16 cellular contexts compared by ENCODE assay signal in the genomic region with DNA sequence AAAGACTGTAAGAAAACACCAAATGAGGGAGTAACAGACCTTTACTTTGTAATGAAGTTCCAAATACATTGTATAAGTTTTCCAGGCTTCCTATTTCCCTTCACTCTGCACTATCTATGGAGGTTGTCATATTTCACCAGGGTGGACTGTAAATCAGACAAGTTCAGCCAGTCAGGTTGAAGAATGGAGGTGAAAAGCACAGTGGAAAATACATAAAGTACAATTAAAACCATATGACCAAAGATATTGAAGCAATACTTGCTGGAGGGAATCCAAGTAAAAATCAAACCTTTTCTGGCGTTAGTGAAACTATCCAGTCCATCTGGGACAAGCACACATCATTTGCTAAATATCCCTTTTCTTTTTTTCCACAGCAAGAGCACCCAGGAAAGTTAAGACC. TPM values are rescaled to one million over a fixed set of nuclear protein-coding genes. Genes with fewer than 3 reads are reported as not detected.
A peak's percentile ranks its signal among the peaks of the same experiment; 100 is the strongest.
DNase-seq lines count a peak whose midpoint lies in the region; ATAC-seq and TF ChIP-seq lines count a peak whose summit lies in the region.
"Had no signal": no experiment of that assay in that cellular context is flagged by ENCODE, and none has a peak within 500 bp of the region (broad histone marks: within the 10 kb centered on the region; RNA-seq: fewer than 3 reads in every experiment).

No MANE protein-coding gene starts in this region.

- POLR2A ChIA-PET in HEK293 (lab: Yijun Ruan, JAX): no interaction called here

- H3K9me3 ChIP-seq in HEK293 (ENCODE audit: control insufficient read depth, insufficient read depth, low read depth, low read length): no peaks in the 10 kb centered on the region
- H3K9me3 ChIP-seq in lower lobe of right lung: no peaks in the 10 kb centered on the region
- no peaks in the 10 kb centered on the region for H3K9me3 ChIP-seq in tibial artery
- H3K9me3 ChIP-seq: esophagus squamous epithelium had no signal

- H3K27me3 Mint-ChIP-seq in brain (peaks cover 9% of the 10 kb centered on the region), glutamatergic neuron (ENCODE audit: unreplicated experiment) (peaks cover 5% of the 10 kb centered on the region)

- CTCF ChIA-PET in HEK293 (lab: Yijun Ruan, JAX): no interaction called here

- H3K4me3 ChIP-seq in HEK293 (ENCODE audit: low read depth, low read length): no peak overlapping the region
- peak overlapping the region; percentile 88 for H3K4me3 ChIP-seq in lower lobe of right lung
- peak overlapping the region; percentile 74 to 81 for H3K4me3 ChIP-seq in tibial artery
- H3K4me3 ChIP-seq: cardiac muscle cell had no signal

- DNase-seq in lower lobe of right lung (no peak), tibial artery (no peak), substantia nigra (lab: John Stamatoyannopoulos, UW) (no peak), left lobe of liver (ENCODE audit: low spot score) (no peak), glutamatergic neuron (no peak)
- DNase-seq: activated CD4-positive, alpha-beta T cell treated with anti-CD3 and anti-CD28 coated beads, Interleukin-2, amount 10 ng/mL, durations not matched to agents 7 days and 5 days; CD8-positive, alpha-beta memory T cell; esophagus squamous epithelium; NCI-H2107; stimulated activated CD4-positive, alpha-beta T cell treated with anti-CD3 and anti-CD28 coated beads, Interleukin-1b, Interleukin-23, amount 100 ng/mL, for 48 hours; T-helper 1 cell had no signal

- TF ChIP-seq CTCF in HEK293 (tag by site-specific recombination; IDR thresholded peaks at IDR 0.05) (no peak), brain (conservative IDR thresholded peaks at IDR 0.05) (no peak), lower lobe of right lung (IDR thresholded peaks at IDR 0.05) (no peak), tibial artery (IDR thresholded peaks at IDR 0.05) (no peak), glutamatergic neuron (IDR thresholded peaks at IDR 0.05; ENCODE audit: partially characterized antibody, unreplicated experiment) (no peak)

- H3K4me1 ChIP-seq in HEK293 (ENCODE audit: control insufficient read depth, insufficient read depth, low read length) (peaks cover 14% of the 10 kb centered on the region; the same call in 1 of the 2 replicates), lower lobe of right lung (peaks cover 20% of the 10 kb centered on the region), tibial artery (peaks cover 0 to 67% (median 17%) of the 10 kb centered on the region in 4 donors)

- H3K9me3 Mint-ChIP-seq in brain (peaks cover under 1 to 9% (median 6%) of the 10 kb centered on the region in 5 experiments), glutamatergic neuron (ENCODE audit: unreplicated experiment) (no peaks in the 10 kb centered on the region)
- H3K9me3 Mint-ChIP-seq: CD8-positive, alpha-beta memory T cell; stimulated activated effector memory CD8-positive, alpha-beta T cell treated with anti-CD3 and anti-CD28 coated beads, Interleukin-12 subunit alpha, Interleukin-12 subunit beta, amount 100 ng/mL, for 72 hours had no signal

- H3K36me3 Mint-ChIP-seq in brain (peaks cover 19% of the 10 kb centered on the region), glutamatergic neuron (ENCODE audit: unreplicated experiment) (no peaks in the 10 kb centered on the region)
- H3K36me3 Mint-ChIP-seq: CD8-positive, alpha-beta memory T cell; stimulated activated effector memory CD8-positive, alpha-beta T cell treated with anti-CD3 and anti-CD28 coated beads, Interleukin-12 subunit alpha, Interleukin-12 subunit beta, amount 100 ng/mL, for 72 hours had no signal

- H3K36me3 ChIP-seq in HEK293 (ENCODE audit: control insufficient read depth in 2 of 2, insufficient read depth in 1 of 2, low read length in 2 of 2) (no peaks in the 10 kb centered on the region), lower lobe of right lung (no peaks in the 10 kb centered on the region), tibial artery (peaks cover 0 to 5% (median 5%) of the 10 kb centered on the region in 3 donors)
- H3K36me3 ChIP-seq: cardiac muscle cell, esophagus squamous epithelium had no signal

- intact Hi-C loops in lower lobe of right lung (cut with DNase I): no loop called here
- intact Hi-C loops in tibial artery (cut with DNase I; ENCODE audit: low total_unique reads): no loop called here

- peaks cover 84% of the 10 kb centered on the region for H3K4me1 Mint-ChIP-seq in brain
- peaks cover 5% of the 10 kb centered on the region for H3K4me1 Mint-ChIP-seq in glutamatergic neuron (ENCODE audit: low read depth, unreplicated experiment)

- ATAC-seq in lower lobe of right lung (no peak), left lobe of liver (no peak)
- ATAC-seq: stimulated activated effector memory CD8-positive, alpha-beta T cell treated with anti-CD3 and anti-CD28 coated beads, Interleukin-12 subunit alpha, Interleukin-12 subunit beta, amount 100 ng/mL, for 72 hours had no signal

- H3K27ac ChIP-seq in HEK293 (ENCODE audit: extremely low read depth, low read depth, low read length) (no peak overlapping the region), lower lobe of right lung (no peak overlapping the region), tibial artery (peak overlapping the region; percentile 52 to 91), substantia nigra (ENCODE audit: low read depth, low read length, poor library complexity, severe bottlenecking) (no peak overlapping the region)
- H3K27ac ChIP-seq: cardiac muscle cell, esophagus squamous epithelium, HL-60 had no signal

- H3K27me3 ChIP-seq in lower lobe of right lung (ENCODE audit: low read depth) (no peaks in the 10 kb centered on the region), tibial artery (no peaks in the 10 kb centered on the region)

- H3K27ac Mint-ChIP-seq in brain: peak overlapping the region in 3 of 5 experiments; percentile 92 to 94 (median 94)
- H3K27ac Mint-ChIP-seq in glutamatergic neuron (ENCODE audit: unreplicated experiment): no peak overlapping the region
- H3K27ac Mint-ChIP-seq: activated CD4-positive, alpha-beta T cell treated with anti-CD3 and anti-CD28 coated beads, Interleukin-2, amount 10 ng/mL, durations not matched to agents 7 days and 5 days; CD8-positive, alpha-beta memory T cell; stimulated activated effector memory CD8-positive, alpha-beta T cell treated with anti-CD3 and anti-CD28 coated beads, Interleukin-12 subunit alpha, Interleukin-12 subunit beta, amount 100 ng/mL, for 72 hours had no signal

- H3K4me3 Mint-ChIP-seq in brain (peak overlapping the region; percentile 83 to 96 (median 90)), glutamatergic neuron (ENCODE audit: unreplicated experiment) (no peak overlapping the region)
- H3K4me3 Mint-ChIP-seq: activated CD4-positive, alpha-beta T cell treated with anti-CD3 and anti-CD28 coated beads, Interleukin-2, amount 10 ng/mL, durations not matched to agents 7 days and 5 days; CD8-positive, alpha-beta memory T cell; stimulated activated effector memory CD8-positive, alpha-beta T cell treated with anti-CD3 and anti-CD28 coated beads, Interleukin-12 subunit alpha, Interleukin-12 subunit beta, amount 100 ng/mL, for 72 hours had no signal

TF ChIP-seq in HEK293, 187 proteins besides CTCF, POLR2A, EP300 and RAD21 (continues in another document):
- TF ChIP-seq FEZF1 (tag by site-specific recombination; IDR thresholded peaks at IDR 0.05) (0 out of 2 replicates have a peak, but pooled peaks have one; percentile 33), ZNF658 (tag by site-specific recombination; IDR thresholded peaks at IDR 0.05) (no peak), SP7 (tag by site-specific recombination; IDR thresholded peaks at IDR 0.05) (no peak), SCRT2 (tag by site-specific recombination; IDR thresholded peaks at IDR 0.05) (no peak), SP3 (tag by site-specific recombination; IDR thresholded peaks at IDR 0.05) (no peak), ZNF654 (tag by site-specific recombination; IDR thresholded peaks at IDR 0.05; ENCODE audit: low read depth) (no peak), ZNF792 (tag by site-specific recombination; IDR thresholded peaks at IDR 0.05) (no peak), ZNF529 (tag by site-specific recombination; IDR thresholded peaks at IDR 0.05; ENCODE audit: insufficient replicate concordance) (no peak), ZNF785 (tag by site-specific recombination; IDR thresholded peaks at IDR 0.05) (no peak), ZNF600 (tag by site-specific recombination; IDR thresholded peaks at IDR 0.05) (0 out of 2 replicates have a peak, but pooled peaks have one; percentile 38), ZNF423 (tag by site-specific recombination; IDR thresholded peaks at IDR 0.05) (no peak), ZNF704 (tag by site-specific recombination; IDR thresholded peaks at IDR 0.05) (no peak), ZNF843 (tag by site-specific recombination; IDR thresholded peaks at IDR 0.05) (no peak)
- TF ChIP-seq, protein P1, sequence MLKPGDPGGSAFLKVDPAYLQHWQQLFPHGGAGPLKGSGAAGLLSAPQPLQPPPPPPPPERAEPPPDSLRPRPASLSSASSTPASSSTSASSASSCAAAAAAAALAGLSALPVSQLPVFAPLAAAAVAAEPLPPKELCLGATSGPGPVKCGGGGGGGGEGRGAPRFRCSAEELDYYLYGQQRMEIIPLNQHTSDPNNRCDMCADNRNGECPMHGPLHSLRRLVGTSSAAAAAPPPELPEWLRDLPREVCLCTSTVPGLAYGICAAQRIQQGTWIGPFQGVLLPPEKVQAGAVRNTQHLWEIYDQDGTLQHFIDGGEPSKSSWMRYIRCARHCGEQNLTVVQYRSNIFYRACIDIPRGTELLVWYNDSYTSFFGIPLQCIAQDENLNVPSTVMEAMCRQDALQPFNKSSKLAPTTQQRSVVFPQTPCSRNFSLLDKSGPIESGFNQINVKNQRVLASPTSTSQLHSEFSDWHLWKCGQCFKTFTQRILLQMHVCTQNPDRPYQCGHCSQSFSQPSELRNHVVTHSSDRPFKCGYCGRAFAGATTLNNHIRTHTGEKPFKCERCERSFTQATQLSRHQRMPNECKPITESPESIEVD (tag by site-specific recombination; IDR thresholded peaks at IDR 0.05): peak; percentile 60; the same call in 1 of the 2 replicates

RNA-seq across cellular contexts. Expression of gene LHFPL6, which starts 3.2 kb away (rescaled TPM):
- polyA plus RNA-seq in brain (ENCODE audit: insufficient read depth, low read depth, low replicate concordance): 26.4 TPM
- 68.7 TPM for total RNA-seq in lower lobe of right lung
- 2.8 TPM for total RNA-seq in left lobe of liver
- total RNA-seq in glutamatergic neuron (ENCODE audit: unreplicated experiment): 1.7 TPM
- polyA plus RNA-seq: CD8-positive, alpha-beta memory T cell had no signal

RNA-seq across cellular contexts. Expression of gene COG6, which starts 55.6 kb away (rescaled TPM):
- polyA plus RNA-seq in brain (ENCODE audit: insufficient read depth, low read depth, low replicate concordance): 5.8 TPM
- total RNA-seq in lower lobe of right lung (28.6 TPM), left lobe of liver (12.8 TPM), glutamatergic neuron (ENCODE audit: unreplicated experiment) (25.5 TPM)

Comparison
In these comparisons a context has a peak if more than half of its experiments do, and no peak if none do; other contexts are left out.
1. H3K27ac ChIP-seq: peak in tibial artery (2 of 2); none in HEK293 (single experiment), lower lobe of right lung (single experiment) and substantia nigra (single experiment).
2. RNA of gene LHFPL6, which starts 3.2 kb away (total RNA-seq): 68.7 TPM in lower lobe of right lung (single experiment); 2.8 TPM in left lobe of liver (single experiment) and 1.7 TPM in glutamatergic neuron (single experiment); every median in the first group is over 10 times any median in the second.